In genomic region chr2:223052710-223053261, GRCh38 we compare ENCODE assay signal across 8 cellular contexts. TPM values are rescaled to one million over a fixed set of nuclear protein-coding genes. Genes with fewer than 3 reads are reported as not detected.
DNase-seq lines count a peak whose midpoint lies in the region; ATAC-seq and TF ChIP-seq lines count a peak whose summit lies in the region.

No MANE protein-coding gene starts in this region.

- H3K36me3 ChIP-seq in endocrine pancreas (ENCODE audit: control insufficient read depth, insufficient read depth, low read length) = no peaks in the 10 kb centered on the region
- H3K36me3 ChIP-seq in muscle layer of colon (ENCODE audit: insufficient read depth, low read length) = no peaks in the 10 kb centered on the region
- H3K36me3 ChIP-seq in thoracic aorta = no peaks in the 10 kb centered on the region

- H3K4me3 ChIP-seq in endocrine pancreas (ENCODE audit: control insufficient read depth, insufficient read depth, low read length) (peak overlapping the region; percentile 75), muscle layer of colon (ENCODE audit: low read depth in 1 of 2, low read length in 2 of 2) (peak overlapping the region; percentile 57 to 76), thoracic aorta (peak overlapping the region; percentile 71)

- no peak overlapping the region for H3K9ac ChIP-seq in endocrine pancreas (ENCODE audit: control insufficient read depth, insufficient read depth, low read length)
- H3K9ac ChIP-seq in muscle layer of colon (ENCODE audit: low read length) = peak overlapping the region; percentile 51

- H3K27ac ChIP-seq in muscle layer of colon (ENCODE audit: low read depth, low read length) (peak overlapping the region; percentile 95), thoracic aorta (peak overlapping the region; percentile 86 to 94)

- H3K9me3 ChIP-seq in endocrine pancreas (ENCODE audit: control insufficient read depth, low read length) (no peaks in the 10 kb centered on the region), muscle layer of colon (ENCODE audit: low read length) (no peaks in the 10 kb centered on the region), thoracic aorta (no peaks in the 10 kb centered on the region)

- ATAC-seq in thoracic aorta (ENCODE audit: insufficient number of reproducible peaks, low FRiP score, low read depth) = no peak
- no peak for ATAC-seq in HG02852 (IDR thresholded peaks at IDR 0.05; ENCODE audit: unreplicated experiment)
- ATAC-seq in HG02678 (IDR thresholded peaks at IDR 0.05; ENCODE audit: unreplicated experiment) = no peak
- no peak for ATAC-seq in GM21447 (IDR thresholded peaks at IDR 0.05; ENCODE audit: unreplicated experiment)

- H3K4me1 ChIP-seq in endocrine pancreas (ENCODE audit: control insufficient read depth, insufficient read depth, low read length) (no peaks in the 10 kb centered on the region), muscle layer of colon (ENCODE audit: insufficient read depth, low read length) (peaks cover 56% of the 10 kb centered on the region), thoracic aorta (ENCODE audit: control insufficient read depth in 1 of 2, low read depth in 2 of 2) (peaks cover 25 to 44% of the 10 kb centered on the region in 2 donors)

- TF ChIP-seq CTCF in thoracic aorta (IDR thresholded peaks at IDR 0.05) = no peak

- H3K27me3 ChIP-seq in endocrine pancreas (ENCODE audit: control insufficient read depth, insufficient read depth, low read length) = no peaks in the 10 kb centered on the region
- no peaks in the 10 kb centered on the region for H3K27me3 ChIP-seq in muscle layer of colon (ENCODE audit: control insufficient read depth in 1 of 2, insufficient read depth in 2 of 2, low read length in 2 of 2)
- H3K27me3 ChIP-seq in thoracic aorta (replicated peaks; ENCODE audit: insufficient read depth) = no peaks in the 10 kb centered on the region

- DNase-seq in NCI-H2227 (lab: John Stamatoyannopoulos, UW; ENCODE audit: unreplicated experiment) (peak; percentile 39), thoracic aorta (ENCODE audit: low spot score) (no peak), NCI-H345 (lab: John Stamatoyannopoulos, UW) (no peak)

RNA-seq across cellular contexts. Expression of gene KCNE4, which starts 0.8 kb away (rescaled TPM):
- 10 to 100 TPM in 1 of 2 donors, 1 to 10 TPM in 1; 9.6 to 13.6 TPM for total RNA-seq in thoracic aorta
